ENCODE assay signal across 1 cellular context in the genomic region with DNA sequence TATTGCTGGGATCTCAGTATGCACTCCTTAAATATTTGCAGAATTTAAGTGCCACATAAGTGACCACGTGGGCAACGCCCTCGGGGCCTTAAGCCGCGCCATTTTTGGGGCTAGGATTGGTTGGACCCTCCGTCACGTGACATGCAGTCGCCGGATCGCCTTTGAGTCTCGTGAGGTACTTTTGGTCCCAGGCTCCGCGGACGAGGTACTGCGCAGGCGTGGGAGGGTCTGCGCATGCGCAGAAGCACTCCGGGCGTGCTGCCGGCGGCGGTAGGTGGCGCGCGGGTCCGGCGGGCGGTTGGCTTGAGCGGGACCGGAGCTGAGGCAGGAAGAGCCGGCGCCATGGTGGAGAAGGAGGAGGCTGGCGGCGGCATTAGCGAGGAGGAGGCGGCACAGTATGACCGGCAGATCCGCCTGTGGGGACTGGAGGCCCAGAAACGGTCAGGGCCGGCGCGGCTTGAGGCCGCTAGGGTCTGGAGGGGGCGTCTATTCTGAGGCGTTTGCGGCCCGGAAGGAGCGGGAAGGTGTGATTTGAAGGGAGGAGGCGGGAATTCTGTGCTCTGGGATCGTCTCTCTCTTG.
TF ChIP-seq lines count a peak whose summit lies in the region.

SAE1 (plus strand) TSS at position 247 of the 580 bp plus-strand sequence; CDS start at position 343, 96 bp downstream.

TF ChIP-seq in K562, 482 proteins besides CTCF, POLR2A, EP300 and RAD21 (continued from another document and continues in another):
- peak; percentile 92 for TF ChIP-seq ZNF592 (IDR thresholded peaks at IDR 0.05)
- no peak; the same call in none of the 2 replicates for TF ChIP-seq TRIM28 (IDR thresholded peaks at IDR 0.05)
- TF ChIP-seq ZNF76 (CRISPR knock-in tag; IDR thresholded peaks at IDR 0.05; ENCODE audit: borderline replicate concordance), result no peak
- TF ChIP-seq E2F1 (CRISPR knock-in tag; IDR thresholded peaks at IDR 0.05), result peak; percentile 87
- TF ChIP-seq SMARCA4 (IDR thresholded peaks at IDR 0.05), result no peak
- peak; percentile 95 for TF ChIP-seq MYC (IDR thresholded peaks at IDR 0.05; ENCODE audit: low read depth, low read length)
- TF ChIP-seq MYC (CRISPR knock-in tag; IDR thresholded peaks at IDR 0.05; ENCODE audit: borderline replicate concordance, low read depth), result peak; percentile 32; the same call in 1 of the 2 replicates
- no peak for TF ChIP-seq PTBP1 (IDR thresholded peaks at IDR 0.05; ENCODE audit: low read depth, low read length)
- no peak for TF ChIP-seq ZNF277 (CRISPR knock-in tag; IDR thresholded peaks at IDR 0.05; ENCODE audit: borderline replicate concordance)
- TF ChIP-seq NRF1 (conservative IDR thresholded peaks at IDR 0.05 in 1 of 2, IDR thresholded peaks at IDR 0.05 in 1 of 2), result peak; percentile 100
- TF ChIP-seq, protein P1, sequence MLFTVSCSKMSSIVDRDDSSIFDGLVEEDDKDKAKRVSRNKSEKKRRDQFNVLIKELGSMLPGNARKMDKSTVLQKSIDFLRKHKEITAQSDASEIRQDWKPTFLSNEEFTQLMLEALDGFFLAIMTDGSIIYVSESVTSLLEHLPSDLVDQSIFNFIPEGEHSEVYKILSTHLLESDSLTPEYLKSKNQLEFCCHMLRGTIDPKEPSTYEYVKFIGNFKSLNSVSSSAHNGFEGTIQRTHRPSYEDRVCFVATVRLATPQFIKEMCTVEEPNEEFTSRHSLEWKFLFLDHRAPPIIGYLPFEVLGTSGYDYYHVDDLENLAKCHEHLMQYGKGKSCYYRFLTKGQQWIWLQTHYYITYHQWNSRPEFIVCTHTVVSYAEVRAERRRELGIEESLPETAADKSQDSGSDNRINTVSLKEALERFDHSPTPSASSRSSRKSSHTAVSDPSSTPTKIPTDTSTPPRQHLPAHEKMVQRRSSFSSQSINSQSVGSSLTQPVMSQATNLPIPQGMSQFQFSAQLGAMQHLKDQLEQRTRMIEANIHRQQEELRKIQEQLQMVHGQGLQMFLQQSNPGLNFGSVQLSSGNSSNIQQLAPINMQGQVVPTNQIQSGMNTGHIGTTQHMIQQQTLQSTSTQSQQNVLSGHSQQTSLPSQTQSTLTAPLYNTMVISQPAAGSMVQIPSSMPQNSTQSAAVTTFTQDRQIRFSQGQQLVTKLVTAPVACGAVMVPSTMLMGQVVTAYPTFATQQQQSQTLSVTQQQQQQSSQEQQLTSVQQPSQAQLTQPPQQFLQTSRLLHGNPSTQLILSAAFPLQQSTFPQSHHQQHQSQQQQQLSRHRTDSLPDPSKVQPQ (CRISPR knock-in tag; IDR thresholded peaks at IDR 0.05; ENCODE audit: borderline replicate concordance), result no peak
- TF ChIP-seq, protein P2, sequence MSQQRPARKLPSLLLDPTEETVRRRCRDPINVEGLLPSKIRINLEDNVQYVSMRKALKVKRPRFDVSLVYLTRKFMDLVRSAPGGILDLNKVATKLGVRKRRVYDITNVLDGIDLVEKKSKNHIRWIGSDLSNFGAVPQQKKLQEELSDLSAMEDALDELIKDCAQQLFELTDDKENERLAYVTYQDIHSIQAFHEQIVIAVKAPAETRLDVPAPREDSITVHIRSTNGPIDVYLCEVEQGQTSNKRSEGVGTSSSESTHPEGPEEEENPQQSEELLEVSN (IDR thresholded peaks at IDR 0.05; ENCODE audit: borderline replicate concordance in 1 of 2, extremely low read depth in 1 of 2, insufficient read depth in 1 of 2, insufficient read length in 1 of 2, low read depth in 1 of 2, low read length in 1 of 2, poor library complexity in 1 of 2, severe bottlenecking in 1 of 2), result peak; percentile 96 to 97
- TF ChIP-seq, protein P3, sequence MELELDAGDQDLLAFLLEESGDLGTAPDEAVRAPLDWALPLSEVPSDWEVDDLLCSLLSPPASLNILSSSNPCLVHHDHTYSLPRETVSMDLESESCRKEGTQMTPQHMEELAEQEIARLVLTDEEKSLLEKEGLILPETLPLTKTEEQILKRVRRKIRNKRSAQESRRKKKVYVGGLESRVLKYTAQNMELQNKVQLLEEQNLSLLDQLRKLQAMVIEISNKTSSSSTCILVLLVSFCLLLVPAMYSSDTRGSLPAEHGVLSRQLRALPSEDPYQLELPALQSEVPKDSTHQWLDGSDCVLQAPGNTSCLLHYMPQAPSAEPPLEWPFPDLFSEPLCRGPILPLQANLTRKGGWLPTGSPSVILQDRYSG (tag; conservative IDR thresholded peaks at IDR 0.05; ENCODE audit: low read depth), result no peak
- TF ChIP-seq, protein P4, sequence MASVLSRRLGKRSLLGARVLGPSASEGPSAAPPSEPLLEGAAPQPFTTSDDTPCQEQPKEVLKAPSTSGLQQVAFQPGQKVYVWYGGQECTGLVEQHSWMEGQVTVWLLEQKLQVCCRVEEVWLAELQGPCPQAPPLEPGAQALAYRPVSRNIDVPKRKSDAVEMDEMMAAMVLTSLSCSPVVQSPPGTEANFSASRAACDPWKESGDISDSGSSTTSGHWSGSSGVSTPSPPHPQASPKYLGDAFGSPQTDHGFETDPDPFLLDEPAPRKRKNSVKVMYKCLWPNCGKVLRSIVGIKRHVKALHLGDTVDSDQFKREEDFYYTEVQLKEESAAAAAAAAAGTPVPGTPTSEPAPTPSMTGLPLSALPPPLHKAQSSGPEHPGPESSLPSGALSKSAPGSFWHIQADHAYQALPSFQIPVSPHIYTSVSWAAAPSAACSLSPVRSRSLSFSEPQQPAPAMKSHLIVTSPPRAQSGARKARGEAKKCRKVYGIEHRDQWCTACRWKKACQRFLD (CRISPR knock-in tag; IDR thresholded peaks at IDR 0.05), result peak; percentile 61; the same call in 1 of the 2 replicates
- TF ChIP-seq, protein P5, sequence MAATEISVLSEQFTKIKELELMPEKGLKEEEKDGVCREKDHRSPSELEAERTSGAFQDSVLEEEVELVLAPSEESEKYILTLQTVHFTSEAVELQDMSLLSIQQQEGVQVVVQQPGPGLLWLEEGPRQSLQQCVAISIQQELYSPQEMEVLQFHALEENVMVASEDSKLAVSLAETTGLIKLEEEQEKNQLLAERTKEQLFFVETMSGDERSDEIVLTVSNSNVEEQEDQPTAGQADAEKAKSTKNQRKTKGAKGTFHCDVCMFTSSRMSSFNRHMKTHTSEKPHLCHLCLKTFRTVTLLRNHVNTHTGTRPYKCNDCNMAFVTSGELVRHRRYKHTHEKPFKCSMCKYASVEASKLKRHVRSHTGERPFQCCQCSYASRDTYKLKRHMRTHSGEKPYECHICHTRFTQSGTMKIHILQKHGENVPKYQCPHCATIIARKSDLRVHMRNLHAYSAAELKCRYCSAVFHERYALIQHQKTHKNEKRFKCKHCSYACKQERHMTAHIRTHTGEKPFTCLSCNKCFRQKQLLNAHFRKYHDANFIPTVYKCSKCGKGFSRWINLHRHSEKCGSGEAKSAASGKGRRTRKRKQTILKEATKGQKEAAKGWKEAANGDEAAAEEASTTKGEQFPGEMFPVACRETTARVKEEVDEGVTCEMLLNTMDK (IDR thresholded peaks at IDR 0.05; ENCODE audit: borderline replicate concordance, insufficient read depth, low read depth, low read length, poor library complexity, severe bottlenecking), result peak; percentile 99
- TF ChIP-seq MYNN (IDR thresholded peaks at IDR 0.05), result no peak
- TF ChIP-seq MYNN (CRISPR knock-in tag; IDR thresholded peaks at IDR 0.05), result no peak
- peak; percentile 60 for TF ChIP-seq HCFC1 (IDR thresholded peaks at IDR 0.05; ENCODE audit: low read depth, low read length)
- no peak for TF ChIP-seq IRF9 (tag; IDR thresholded peaks at IDR 0.05)
- TF ChIP-seq FIP1L1 (IDR thresholded peaks at IDR 0.05; ENCODE audit: low read depth, low read length, poor library complexity, severe bottlenecking), result peak; percentile 47
- peak; percentile 51; the same call in 1 of the 2 replicates for TF ChIP-seq NR2C2 (CRISPR knock-in tag; IDR thresholded peaks at IDR 0.05)
- TF ChIP-seq NR2C2 (tag; IDR thresholded peaks at IDR 0.05), result peak; percentile 66; the same call in 1 of the 2 replicates
- no peak for TF ChIP-seq MAFG (tag; conservative IDR thresholded peaks at IDR 0.05)
- TF ChIP-seq ZC3H8 (IDR thresholded peaks at IDR 0.05), result no peak; the same call in 1 of the 2 replicates
- no peak for TF ChIP-seq ZNF224 (CRISPR knock-in tag; IDR thresholded peaks at IDR 0.05)
- TF ChIP-seq RFX5 (IDR thresholded peaks at IDR 0.05; ENCODE audit: low read depth, low read length), result no peak
- peak; percentile 58; the same call in 1 of the 2 replicates for TF ChIP-seq KLF6 (CRISPR knock-in tag; IDR thresholded peaks at IDR 0.05; ENCODE audit: borderline replicate concordance)
- TF ChIP-seq BCL6 (CRISPR knock-in tag; IDR thresholded peaks at IDR 0.05), result no peak
- TF ChIP-seq IRF1 (CRISPR knock-in tag; IDR thresholded peaks at IDR 0.05; ENCODE audit: borderline replicate concordance), result no peak
- TF ChIP-seq CHAMP1 (IDR thresholded peaks at IDR 0.05), result peak; percentile 99
